Comparison of ENCODE assay signal across 1 cellular context in genomic region chr10:77289027-77289501, GRCh38.
TF ChIP-seq lines count a peak whose summit lies in the region.

No MANE protein-coding gene starts in this region.

TF ChIP-seq in IMR-90, 13 proteins besides CTCF, POLR2A, EP300 and RAD21 (continued from another document):
- no peak for TF ChIP-seq USF2 (IDR thresholded peaks at IDR 0.05; ENCODE audit: low read depth, low read length)
